Comparison of ENCODE assay signal across 19 cellular contexts in the genomic region with DNA sequence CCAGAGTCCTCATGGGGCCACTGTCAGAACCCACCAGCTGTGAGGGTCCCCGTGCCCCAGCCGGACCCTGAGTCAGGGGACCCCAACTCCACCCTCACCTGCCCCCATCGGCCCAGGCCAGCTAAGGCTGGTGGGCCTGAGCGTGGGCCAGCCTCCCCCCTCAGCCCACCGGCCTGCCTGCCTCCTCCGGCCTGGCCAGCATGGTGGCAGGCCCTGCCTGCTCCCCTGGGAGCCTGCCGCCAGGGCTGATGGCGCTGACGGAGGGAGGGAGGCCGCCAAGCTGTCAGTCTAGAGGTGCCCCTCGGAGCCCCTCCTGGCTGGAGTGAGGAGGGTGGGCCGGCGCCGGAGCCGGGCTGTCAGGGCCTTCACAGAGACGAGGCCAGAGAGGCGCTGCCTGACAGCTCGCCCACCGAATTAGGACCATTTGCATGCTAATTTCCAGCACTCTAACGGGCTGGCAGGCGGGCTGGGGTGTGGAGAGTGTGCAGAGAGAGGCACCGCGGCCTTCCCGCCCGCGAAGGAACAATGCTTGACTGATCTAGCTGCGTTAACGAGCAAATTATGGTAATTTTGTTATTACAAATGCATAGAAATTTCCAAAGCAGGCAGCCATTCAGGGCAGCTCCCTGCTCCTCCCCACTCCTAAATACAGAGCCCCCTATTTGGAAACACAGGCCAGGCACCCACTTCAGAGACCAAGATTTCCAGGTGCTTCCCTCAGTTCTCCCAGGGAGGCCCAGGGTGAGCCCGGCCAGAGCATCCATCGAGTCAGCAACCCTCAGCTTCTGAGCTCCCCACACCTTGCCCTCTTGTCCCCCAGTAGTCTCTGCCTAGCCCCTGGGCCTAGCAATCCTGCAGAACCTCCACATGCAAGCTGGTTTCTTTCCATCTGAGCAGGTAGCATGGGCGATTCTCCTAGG.
DNase-seq lines count a peak whose midpoint lies in the region; ATAC-seq and TF ChIP-seq lines count a peak whose summit lies in the region.
"Had no signal": no experiment of that assay in that cellular context is flagged by ENCODE, and none has a peak within 500 bp of the region (broad histone marks: within the 10 kb centered on the region; RNA-seq: fewer than 3 reads in every experiment).

No MANE protein-coding gene starts in this region.

- H3K36me3 Mint-ChIP-seq in endodermal cell (ENCODE audit: low read depth) (no peaks in the 10 kb centered on the region), neural crest cell (ENCODE audit: low read depth) (no peaks in the 10 kb centered on the region), endothelial cell (ENCODE audit: low read depth, unreplicated experiment) (no peaks in the 10 kb centered on the region)
- H3K36me3 Mint-ChIP-seq: activated naive CD4-positive, alpha-beta T cell treated with anti-CD3 and anti-CD28 coated beads, Interleukin-2, amount 50 U/mL, for 24 hours had no signal

- H3K4me1 ChIP-seq in DOHH2 (ENCODE audit: control insufficient read depth, low read length) (peaks cover 52% of the 10 kb centered on the region), endodermal cell (ENCODE audit: control insufficient read depth, insufficient read depth, low read length) (peaks cover 4% of the 10 kb centered on the region)
- H3K4me1 ChIP-seq: left ventricle myocardium inferior, vagina had no signal

- H3K36me3 ChIP-seq in DOHH2 (ENCODE audit: control insufficient read depth, low read length), result peaks cover 91% of the 10 kb centered on the region
- no peaks in the 10 kb centered on the region for H3K36me3 ChIP-seq in endodermal cell (ENCODE audit: control insufficient read depth, insufficient read depth, low read length)
- H3K36me3 ChIP-seq: left ventricle myocardium inferior, pancreas, vagina had no signal

- H3K9me3 ChIP-seq in DOHH2 (ENCODE audit: control insufficient read depth, insufficient read depth, low read length), result no peaks in the 10 kb centered on the region
- no peaks in the 10 kb centered on the region for H3K9me3 ChIP-seq in endodermal cell (ENCODE audit: control insufficient read depth, low read length)
- H3K9me3 ChIP-seq: left ventricle myocardium inferior, pancreas, vagina had no signal

- TF ChIP-seq CTCF in DOHH2 (IDR thresholded peaks at IDR 0.05; ENCODE audit: low read depth, low read length, poor library complexity, severe bottlenecking) (no peak), endodermal cell (conservative IDR thresholded peaks at IDR 0.05) (no peak), neural crest cell (conservative IDR thresholded peaks at IDR 0.05) (no peak), endothelial cell (IDR thresholded peaks at IDR 0.05; ENCODE audit: unreplicated experiment) (no peak)

- no peak for ATAC-seq in GM19023 (IDR thresholded peaks at IDR 0.05; ENCODE audit: unreplicated experiment)
- ATAC-seq: activated T-cell treated with anti-CD3 and anti-CD28 coated beads, Interleukin-2, amount 50 U/mL, for 72 hours; foreskin keratinocyte; pancreas; T-helper 17 cell had no signal

- peaks cover 83% of the 10 kb centered on the region for H3K79me2 ChIP-seq in DOHH2 (ENCODE audit: control insufficient read depth, low read length)

- H3K4me1 Mint-ChIP-seq in endodermal cell (peaks cover 13% of the 10 kb centered on the region), neural crest cell (peaks cover 39% of the 10 kb centered on the region), endothelial cell (ENCODE audit: unreplicated experiment) (peaks cover 8% of the 10 kb centered on the region)
- H3K4me1 Mint-ChIP-seq: activated naive CD4-positive, alpha-beta T cell treated with anti-CD3 and anti-CD28 coated beads, Interleukin-2, amount 50 U/mL, for 24 hours had no signal

- H3K27ac ChIP-seq in DOHH2 (ENCODE audit: low read depth, low read length) (peak overlapping the region; percentile 66), endodermal cell (ENCODE audit: low read depth, low read length) (no peak overlapping the region)
- H3K27ac ChIP-seq: foreskin keratinocyte, left ventricle myocardium inferior, pancreas, vagina had no signal

- DNase-seq in NCI-H1436 (lab: John Stamatoyannopoulos, UW) (peak; percentile 44), endodermal cell (peak; percentile 81), neural crest cell (ENCODE audit: low read depth, low spot score) (peak; percentile 30), endothelial cell (ENCODE audit: low spot score) (no peak), NCI-H1417 treated with DMSO at 0.1 percent for 48 hours (lab: John Stamatoyannopoulos, UW) (no peak), CD1c-positive myeloid dendritic cell (ENCODE audit: extremely low spot score) (no peak)
- DNase-seq: activated T-cell treated with anti-CD3 and anti-CD28 coated beads, Interleukin-2, amount 50 U/mL, for 72 hours; foreskin keratinocyte; left ventricle myocardium inferior; NCI-H345; OCI-M1; SIG-M5; stimulated activated CD4-positive, alpha-beta T cell treated with anti-CD3 and anti-CD28 coated beads, Interleukin-2, amount 100 ng/mL, for 24 hours; T-helper 17 cell had no signal

- WGBS in endodermal cell (ENCODE audit: insufficient coverage in 1 of 2, insufficient read length in 1 of 2), 2 experiments, result 35 to 55% methylated on average over 9 to 31 of the region's 31 CpGs

- H3K4me3 Mint-ChIP-seq in endodermal cell (no peak overlapping the region), neural crest cell (peak overlapping the region; percentile 12), endothelial cell (ENCODE audit: unreplicated experiment) (no peak overlapping the region)
- H3K4me3 Mint-ChIP-seq: activated naive CD4-positive, alpha-beta T cell treated with anti-CD3 and anti-CD28 coated beads, Interleukin-2, amount 50 U/mL, for 24 hours; activated T-cell treated with anti-CD3 and anti-CD28 coated beads, Interleukin-2, amount 50 U/mL, for 72 hours; T-helper 17 cell had no signal

- peaks cover 10% of the 10 kb centered on the region; the same call in 1 of the 2 replicates for H3F3A ChIP-seq in DOHH2 (ENCODE audit: control insufficient read depth, insufficient read depth)

- H3K27me3 ChIP-seq in DOHH2 (ENCODE audit: control insufficient read depth, low read length) (no peaks in the 10 kb centered on the region), endodermal cell (ENCODE audit: control insufficient read depth, insufficient read depth, low read length, poor library complexity, severe bottlenecking) (peaks cover 61% of the 10 kb centered on the region)
- H3K27me3 ChIP-seq: pancreas, vagina had no signal

- H3K9me2 ChIP-seq in DOHH2 (replicated peaks; ENCODE audit: control insufficient read depth, low read length), result no peaks in the 10 kb centered on the region

- H3K27ac Mint-ChIP-seq in endodermal cell (no peak overlapping the region), neural crest cell (ENCODE audit: unreplicated experiment) (no peak overlapping the region), endothelial cell (ENCODE audit: unreplicated experiment) (no peak overlapping the region)
- H3K27ac Mint-ChIP-seq: activated naive CD4-positive, alpha-beta T cell treated with anti-CD3 and anti-CD28 coated beads, Interleukin-2, amount 50 U/mL, for 24 hours; activated T-cell treated with anti-CD3 and anti-CD28 coated beads, Interleukin-2, amount 50 U/mL, for 72 hours had no signal

- peaks cover 27% of the 10 kb centered on the region; the same call in 1 of the 2 replicates for H4K20me1 ChIP-seq in DOHH2 (ENCODE audit: control insufficient read depth, insufficient read depth, low read depth, low read length)

- H3K9ac ChIP-seq in endodermal cell (ENCODE audit: extremely low read depth, low read length, poor library complexity, severe bottlenecking), result no peak overlapping the region

- H3K4me2 ChIP-seq in DOHH2 (ENCODE audit: low read length), result peak overlapping the region; percentile 54

- H3K27me3 Mint-ChIP-seq in endodermal cell (ENCODE audit: insufficient read depth) (peaks cover 74% of the 10 kb centered on the region), neural crest cell (ENCODE audit: low read depth) (peaks cover 37% of the 10 kb centered on the region), endothelial cell (ENCODE audit: unreplicated experiment) (peaks cover 11% of the 10 kb centered on the region)

- H3K9me3 Mint-ChIP-seq in endodermal cell (no peaks in the 10 kb centered on the region), neural crest cell (no peaks in the 10 kb centered on the region), endothelial cell (ENCODE audit: unreplicated experiment) (no peaks in the 10 kb centered on the region)
- H3K9me3 Mint-ChIP-seq: activated naive CD4-positive, alpha-beta T cell treated with anti-CD3 and anti-CD28 coated beads, Interleukin-2, amount 50 U/mL, for 24 hours; activated T-cell treated with anti-CD3 and anti-CD28 coated beads, Interleukin-2, amount 50 U/mL, for 72 hours had no signal

- H3K4me3 ChIP-seq in DOHH2 (ENCODE audit: low read length) (peak overlapping the region; percentile 27; the same call in 1 of the 2 replicates), endodermal cell (ENCODE audit: low read length) (no peak overlapping the region)
- H3K4me3 ChIP-seq: left ventricle myocardium inferior, pancreas, vagina had no signal

Comparison
In these comparisons a context has a peak if more than half of its experiments do, and no peak if none do; other contexts are left out.
1. DNase-seq: peak in NCI-H1436 (single experiment), endodermal cell (single experiment) and neural crest cell (single experiment); none in endothelial cell (single experiment), NCI-H1417 treated with DMSO at 0.1 percent for 48 hours (single experiment) and CD1c-positive myeloid dendritic cell (single experiment).